In the genomic region with DNA sequence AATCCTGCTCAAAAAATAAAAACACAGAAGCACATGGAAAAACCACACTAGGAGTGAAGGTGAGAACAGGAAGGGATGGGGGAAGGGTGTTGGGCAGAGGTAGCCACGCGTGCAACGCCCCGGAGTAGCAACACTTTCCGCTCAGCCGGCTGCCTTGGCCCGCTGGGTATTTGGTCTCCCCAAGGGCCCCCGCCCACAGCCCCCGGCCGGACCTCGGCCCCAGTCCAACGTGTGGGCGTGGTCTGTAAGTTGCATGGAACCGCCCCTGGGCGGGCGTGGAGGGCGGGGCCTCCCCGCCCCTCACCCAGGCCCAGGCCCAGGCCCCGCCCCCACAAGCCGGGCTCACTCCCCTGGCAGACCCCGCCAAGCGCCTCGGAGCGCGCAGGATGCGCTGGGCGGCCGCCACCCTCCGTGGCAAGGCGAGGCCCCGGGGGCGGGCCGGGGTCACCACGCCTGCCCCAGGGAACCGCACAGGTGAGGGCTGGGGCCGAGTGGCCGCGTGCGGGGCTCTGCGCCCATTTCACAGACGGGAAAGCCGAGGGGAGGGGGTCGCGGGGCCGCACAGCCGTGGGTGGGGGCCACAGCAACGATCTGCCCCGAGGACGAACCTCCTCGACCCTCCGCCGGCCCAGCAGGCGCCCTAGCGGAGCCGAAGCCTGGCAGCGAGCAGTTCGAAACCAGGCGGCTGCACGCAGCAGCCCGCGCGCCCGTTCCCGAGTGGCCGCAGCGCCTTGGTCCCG, we compare ENCODE assay signal across 8 cellular contexts.
DNase-seq lines count a peak whose midpoint lies in the region; ATAC-seq and TF ChIP-seq lines count a peak whose summit lies in the region.

A gene (plus strand): TSS at position 345 of the 740 bp plus-strand sequence. CDS start 42 bp downstream, at position 387.

- H3K9ac ChIP-seq in SU-DHL-6 (ENCODE audit: low read length) = peak within 1 kb of the TSS; percentile 27; the same call in 1 of the 2 replicates

- H3K27me3 ChIP-seq in SU-DHL-6 (ENCODE audit: low read length) = no peaks in the 10 kb centered on the region

- H4K20me1 ChIP-seq in SU-DHL-6 (ENCODE audit: low read depth, low read length) = no peaks in the 10 kb centered on the region

- no peaks in the 10 kb centered on the region for H3K36me3 Mint-ChIP-seq in activated naive CD8-positive, alpha-beta T cell treated with anti-CD3 and anti-CD28 coated beads, Interleukin-2, amount 50 U/mL, for 24 hours (ENCODE audit: low read depth)

- peak; percentile 67 for DNase-seq in NCI-H146 (lab: John Stamatoyannopoulos, UW)
- DNase-seq in NCI-H146 treated with DMSO at 0.1 percent for 48 hours (lab: John Stamatoyannopoulos, UW; ENCODE audit: unreplicated experiment) = no peak
- DNase-seq in activated naive CD8-positive, alpha-beta T cell treated with anti-CD3 and anti-CD28 coated beads, Interleukin-2, amount 50 U/mL, for 24 hours = peak; percentile 77
- peak; percentile 98 for DNase-seq in iPS-NIHi11 (ENCODE audit: low spot score)
- DNase-seq in stimulated activated CD4-positive, alpha-beta T cell treated with anti-CD3 and anti-CD28 coated beads, Interleukin-2, amount 100 ng/mL, for 24 hours = peak; percentile 72 to 77
- DNase-seq in DMS79 (lab: John Stamatoyannopoulos, UW) = no peak

- H2AFZ ChIP-seq in SU-DHL-6 (ENCODE audit: low read depth, low read length, severe bottlenecking) = no peak within 1 kb of the TSS

- no peak within 1 kb of the TSS for H3K27ac ChIP-seq in SU-DHL-6 (ENCODE audit: low read depth, low read length)

- H3K4me3 Mint-ChIP-seq in activated naive CD8-positive, alpha-beta T cell treated with anti-CD3 and anti-CD28 coated beads, Interleukin-2, amount 50 U/mL, for 24 hours = peak within 1 kb of the TSS; percentile 87

- no peak within 1 kb of the TSS for H3K4me3 ChIP-seq in SU-DHL-6 (ENCODE audit: insufficient read depth, low read length, poor library complexity, severe bottlenecking)

- peak; percentile 39 for ATAC-seq in HG03039 (IDR thresholded peaks at IDR 0.05; ENCODE audit: unreplicated experiment)
- peak; percentile 56 for ATAC-seq in activated naive CD8-positive, alpha-beta T cell treated with anti-CD3 and anti-CD28 coated beads, Interleukin-2, amount 50 U/mL, for 24 hours

- H3K4me2 ChIP-seq in SU-DHL-6 (ENCODE audit: low read depth, low read length, poor library complexity, severe bottlenecking) = peak within 1 kb of the TSS; percentile 59

- H3K4me1 Mint-ChIP-seq in activated naive CD8-positive, alpha-beta T cell treated with anti-CD3 and anti-CD28 coated beads, Interleukin-2, amount 50 U/mL, for 24 hours = peaks cover 62% of the 10 kb centered on the region

- no peaks in the 10 kb centered on the region for H3K36me3 ChIP-seq in SU-DHL-6 (ENCODE audit: low read length)

- no peaks in the 10 kb centered on the region for H3K9me3 Mint-ChIP-seq in activated naive CD8-positive, alpha-beta T cell treated with anti-CD3 and anti-CD28 coated beads, Interleukin-2, amount 50 U/mL, for 24 hours

- H3K9me3 ChIP-seq in SU-DHL-6 (ENCODE audit: insufficient read depth, low read length) = no peaks in the 10 kb centered on the region

- peak within 1 kb of the TSS; percentile 87 for H3K27ac Mint-ChIP-seq in activated naive CD8-positive, alpha-beta T cell treated with anti-CD3 and anti-CD28 coated beads, Interleukin-2, amount 50 U/mL, for 24 hours

- H3K79me2 ChIP-seq in SU-DHL-6 (ENCODE audit: insufficient read depth, low read length) = no peaks in the 10 kb centered on the region

- no peaks in the 10 kb centered on the region for H3K9me2 ChIP-seq in SU-DHL-6 (replicated peaks; ENCODE audit: insufficient read depth, low read length)

- peaks cover 9% of the 10 kb centered on the region; the same call in 1 of the 2 replicates for H3F3A ChIP-seq in SU-DHL-6 (ENCODE audit: insufficient read depth)

- no peaks in the 10 kb centered on the region for H3K27me3 Mint-ChIP-seq in activated naive CD8-positive, alpha-beta T cell treated with anti-CD3 and anti-CD28 coated beads, Interleukin-2, amount 50 U/mL, for 24 hours

- no peak for TF ChIP-seq CTCF in SU-DHL-6 (IDR thresholded peaks at IDR 0.05; ENCODE audit: insufficient read depth, low read length, poor library complexity, severe bottlenecking)

Comparison
In these comparisons a context has a peak if more than half of its experiments do, and no peak if none do; other contexts are left out.
1. DNase-seq: peak in NCI-H146 (single experiment), activated naive CD8-positive, alpha-beta T cell treated with anti-CD3 and anti-CD28 coated beads, Interleukin-2, amount 50 U/mL, for 24 hours (single experiment), iPS-NIHi11 (single experiment) and stimulated activated CD4-positive, alpha-beta T cell treated with anti-CD3 and anti-CD28 coated beads, Interleukin-2, amount 100 ng/mL, for 24 hours (2 of 2); none in NCI-H146 treated with DMSO at 0.1 percent for 48 hours (single experiment) and DMS79 (single experiment).